Comparison of ENCODE assay signal across 31 cellular contexts in the genomic region with DNA sequence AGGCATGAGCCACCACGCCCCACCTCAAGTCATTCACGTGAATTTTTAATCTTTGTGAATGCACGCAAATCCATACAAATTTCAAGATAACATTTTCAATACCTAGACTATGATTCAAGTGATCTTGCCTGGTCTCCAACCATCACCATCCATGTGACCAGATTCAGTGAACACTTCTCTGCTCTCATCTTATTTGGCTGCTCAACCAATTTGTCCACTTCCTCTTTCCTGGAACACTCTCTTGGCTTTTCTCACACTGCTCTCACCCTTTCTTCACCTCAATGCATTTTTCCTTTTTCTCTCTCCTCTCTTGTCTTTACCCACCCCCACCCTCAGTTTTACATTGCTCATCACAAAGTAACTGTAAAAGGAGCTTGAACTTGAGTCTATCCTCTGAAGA.
"Had no signal": no experiment of that assay in that cellular context is flagged by ENCODE, and none has a peak within 500 bp of the region (broad histone marks: within the 10 kb centered on the region; RNA-seq: fewer than 3 reads in every experiment).

No MANE protein-coding gene starts in this region.

- H3K4me1 ChIP-seq: adrenal gland, esophagus squamous epithelium, gastroesophageal sphincter, heart right ventricle had no signal

- DNase-seq: activated CD4-positive, alpha-beta memory T cell treated with anti-CD3 and anti-CD28 coated beads, Interleukin-2, amount 10 ng/mL, durations not matched to agents 7 days and 5 days; activated CD4-positive, alpha-beta T cell treated with anti-CD3 and anti-CD28 coated beads for 36 hours; activated CD4-positive, alpha-beta T cell treated with anti-CD3 and anti-CD28 coated beads, Interleukin-2, amount 10 ng/mL, durations not matched to agents 7 days and 5 days; activated CD4-positive, alpha-beta T cell treated with anti-CD3 and anti-CD28 coated beads, Interleukin-2, amount 50 U/mL, for 4 hours; activated CD4-positive, CD25-positive, alpha-beta regulatory T cell; activated CD4-positive, CD25-positive, alpha-beta regulatory T cell treated with anti-CD3 and anti-CD28 coated beads, Interleukin-2, amount 50 U/mL, for 72 hours; activated CD8-positive, alpha-beta memory T cell treated with anti-CD3 and anti-CD28 coated beads, Interleukin-2, amount 50 U/mL, for 48 hours; activated effector memory CD4-positive, alpha-beta T cell treated with Interleukin-2 at 50 U/mL for 16 hours; activated naive CD4-positive, alpha-beta T cell treated with anti-CD3 and anti-CD28 coated beads for 36 hours; activated naive CD8-positive, alpha-beta T cell treated with anti-CD3 and anti-CD28 coated beads for 36 hours; activated naive CD8-positive, alpha-beta T cell treated with anti-CD3 and anti-CD28 coated beads, Interleukin-2, amount 50 U/mL, for 24 hours; activated T-cell treated with anti-CD3 and anti-CD28 coated beads for 4 hours; activated T-cell treated with anti-CD3 and anti-CD28 coated beads, Interleukin-2, amount 50 U/mL, for 4 hours; adrenal gland; amygdala; aorta; body of pancreas; caudate nucleus; cortex of kidney; dermis blood vessel endothelial cell; effector CD4-positive, alpha-beta T cell; effector memory CD8-positive, alpha-beta T cell; erythroblast; esophagus squamous epithelium; foreskin melanocyte; heart right ventricle; hippocampal formation; T1000 had no signal

- H3K36me3 ChIP-seq: adrenal gland, esophagus squamous epithelium, gastroesophageal sphincter, heart right ventricle had no signal

- ATAC-seq: activated CD4-positive, alpha-beta T cell treated with anti-CD3 and anti-CD28 coated beads for 36 hours; activated naive CD8-positive, alpha-beta T cell treated with anti-CD3 and anti-CD28 coated beads, Interleukin-2, amount 50 U/mL, for 24 hours; activated T-cell treated with anti-CD3 and anti-CD28 coated beads, Interleukin-2, amount 50 U/mL, for 4 hours; activated T-helper 17 cell treated with anti-CD3 and anti-CD28 coated beads, Interleukin-2, amount 50 U/mL, for 72 hours; body of pancreas; effector memory CD8-positive, alpha-beta T cell; gastroesophageal sphincter; heart right ventricle had no signal

- H3K27me3 ChIP-seq: adrenal gland, body of pancreas, esophagus squamous epithelium, gastroesophageal sphincter, heart right ventricle had no signal

- FAIRE-seq: colon had no signal

- H3K27ac ChIP-seq: adrenal gland, body of pancreas, esophagus squamous epithelium, gastroesophageal sphincter, heart right ventricle had no signal

- H3K4me3 ChIP-seq: adrenal gland, body of pancreas, esophagus squamous epithelium, gastroesophageal sphincter, heart right ventricle had no signal

- H3K9me3 ChIP-seq: adrenal gland, body of pancreas, esophagus squamous epithelium, gastroesophageal sphincter, heart right ventricle had no signal
